12 cellular contexts compared by ENCODE assay signal in genomic region chr20:63133481-63134091, GRCh38.
"Had no signal": no experiment of that assay in that cellular context is flagged by ENCODE, and none has a peak within 500 bp of the region (broad histone marks: within the 10 kb centered on the region; RNA-seq: fewer than 3 reads in every experiment).

No MANE protein-coding gene starts in this region.

- H3K27ac ChIP-seq: epithelial cell of prostate, gastroesophageal sphincter had no signal

- H3K4me1 ChIP-seq: gastroesophageal sphincter had no signal

- H3K27ac Mint-ChIP-seq: activated naive CD8-positive, alpha-beta T cell treated with anti-CD3 and anti-CD28 coated beads for 36 hours; naive thymus-derived CD4-positive, alpha-beta T cell; stimulated activated naive CD8-positive, alpha-beta T cell treated with anti-CD3 and anti-CD28 coated beads, Interleukin-15, amount 100 ng/mL, for 72 hours; T-helper 1 cell treated with Interleukin-12 subunit alpha and Interleukin-12 subunit beta and Interleukin-4 antibody, amounts not matched to agents 30 μg/mL and 1 μg/mL, for 36 hours had no signal

- H3K9me3 Mint-ChIP-seq: activated naive CD8-positive, alpha-beta T cell treated with anti-CD3 and anti-CD28 coated beads for 36 hours; stimulated activated naive CD8-positive, alpha-beta T cell treated with anti-CD3 and anti-CD28 coated beads, Interleukin-15, amount 100 ng/mL, for 72 hours; T-helper 1 cell treated with Interleukin-12 subunit alpha and Interleukin-12 subunit beta and Interleukin-4 antibody, amounts not matched to agents 30 μg/mL and 1 μg/mL, for 36 hours had no signal

- H3K4me3 Mint-ChIP-seq: activated naive CD8-positive, alpha-beta T cell treated with anti-CD3 and anti-CD28 coated beads for 36 hours; naive thymus-derived CD4-positive, alpha-beta T cell; stimulated activated naive CD8-positive, alpha-beta T cell treated with anti-CD3 and anti-CD28 coated beads, Interleukin-15, amount 100 ng/mL, for 72 hours; T-helper 1 cell treated with Interleukin-12 subunit alpha and Interleukin-12 subunit beta and Interleukin-4 antibody, amounts not matched to agents 30 μg/mL and 1 μg/mL, for 36 hours had no signal

- H3K36me3 Mint-ChIP-seq: activated naive CD8-positive, alpha-beta T cell treated with anti-CD3 and anti-CD28 coated beads for 36 hours had no signal

- H3K36me3 ChIP-seq: gastroesophageal sphincter had no signal

- ATAC-seq: gastroesophageal sphincter; naive thymus-derived CD4-positive, alpha-beta T cell; stimulated activated naive CD8-positive, alpha-beta T cell treated with anti-CD3 and anti-CD28 coated beads, Interleukin-15, amount 100 ng/mL, for 72 hours had no signal

- H3K4me3 ChIP-seq: gastroesophageal sphincter had no signal

- H3K9me3 ChIP-seq: gastroesophageal sphincter had no signal

- FAIRE-seq: astrocyte, colon had no signal

- DNase-seq: activated CD4-positive, CD25-positive, alpha-beta regulatory T cell; activated naive CD8-positive, alpha-beta T cell treated with anti-CD3 and anti-CD28 coated beads for 36 hours; effector CD8-positive, alpha-beta T cell; naive thymus-derived CD4-positive, alpha-beta T cell; SHP77 treated with DMSO at 0.1 percent for 48 hours; stimulated activated CD4-positive, alpha-beta T cell treated with anti-CD3 and anti-CD28 coated beads, Interleukin-4, amount 100 ng/mL, for 4 hours; stimulated activated naive CD8-positive, alpha-beta T cell treated with anti-CD3 and anti-CD28 coated beads, Interleukin-15, amount 100 ng/mL, for 72 hours had no signal

- H3K4me1 Mint-ChIP-seq: activated naive CD8-positive, alpha-beta T cell treated with anti-CD3 and anti-CD28 coated beads for 36 hours; naive thymus-derived CD4-positive, alpha-beta T cell; stimulated activated naive CD8-positive, alpha-beta T cell treated with anti-CD3 and anti-CD28 coated beads, Interleukin-15, amount 100 ng/mL, for 72 hours had no signal
